In the genomic region with DNA sequence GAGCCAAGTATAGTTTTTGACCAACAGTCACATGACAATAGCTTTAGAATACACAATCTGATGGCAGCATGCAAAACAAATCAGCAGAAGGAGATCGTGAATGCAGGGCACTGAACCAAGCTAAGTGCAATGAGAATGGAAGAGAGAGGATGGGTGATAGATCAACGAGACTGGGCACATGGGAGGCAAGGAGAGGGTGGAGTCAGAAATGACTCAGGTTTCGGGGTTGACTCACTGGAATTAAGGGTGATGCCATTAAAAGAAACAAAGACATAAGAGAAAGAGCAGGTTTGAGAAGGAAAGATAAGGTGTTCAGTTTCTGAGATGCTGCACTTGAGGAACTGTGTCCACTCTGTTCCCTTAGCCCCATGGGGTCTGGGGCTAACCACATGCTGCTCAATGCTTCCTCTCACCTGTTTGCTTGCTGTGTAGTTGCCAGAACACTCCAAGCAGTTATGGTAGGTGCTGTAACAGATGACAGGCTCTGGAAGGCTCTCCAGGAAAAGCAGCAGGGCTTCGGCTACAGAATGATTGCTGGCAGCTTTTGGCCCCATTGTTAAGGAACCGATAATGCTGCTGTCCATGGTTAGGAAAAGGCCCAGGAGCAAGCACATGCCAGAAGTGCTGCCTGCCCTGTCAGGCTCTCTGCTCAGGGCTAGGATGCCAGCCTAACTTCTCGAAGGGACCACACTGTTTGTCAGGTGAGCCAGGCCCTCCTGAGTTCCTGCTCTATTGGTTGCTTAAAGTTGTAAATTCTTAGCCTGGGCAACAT, we compare ENCODE assay signal across 10 cellular contexts. TPM values are rescaled to one million over a fixed set of nuclear protein-coding genes. Genes with fewer than 3 reads are reported as not detected.
DNase-seq lines count a peak whose midpoint lies in the region; ATAC-seq and TF ChIP-seq lines count a peak whose summit lies in the region.
"Had no signal": no experiment of that assay in that cellular context is flagged by ENCODE, and none has a peak within 500 bp of the region (broad histone marks: within the 10 kb centered on the region; RNA-seq: fewer than 3 reads in every experiment).

No MANE protein-coding gene starts in this region.

- intact Hi-C loops in activated CD4-positive, alpha-beta T cell treated with anti-CD3 and anti-CD28 coated beads, Interleukin-2, amount 10 ng/mL, durations not matched to agents 24 days and 14 days (cut with micrococcal nuclease): no loop called here
- intact Hi-C loops in body of pancreas (cut with DNase I): no loop called here

- no peaks in the 10 kb centered on the region for H3K27me3 Mint-ChIP-seq in activated CD4-positive, alpha-beta T cell treated with anti-CD3 and anti-CD28 coated beads, Interleukin-2, amount 10 ng/mL, durations not matched to agents 24 days and 14 days
- H3K27me3 Mint-ChIP-seq in activated CD4-positive, alpha-beta T cell treated with anti-CD3 and anti-CD28 coated beads, Interleukin-2, amount 10 ng/mL, durations not matched to agents 7 days and 5 days: no peaks in the 10 kb centered on the region
- H3K27me3 Mint-ChIP-seq: B cell had no signal

- 86 to 91% methylated on average over 5 to 6 of the region's 6 CpGs for WGBS in body of pancreas, 2 donors

- no peaks in the 10 kb centered on the region for H3K27me3 ChIP-seq in body of pancreas
- H3K27me3 ChIP-seq: ovary had no signal

- H3K27ac ChIP-seq in body of pancreas: no peak overlapping the region
- H3K27ac ChIP-seq: ovary had no signal

- H3K4me1 ChIP-seq in body of pancreas: peaks cover under 1% of the 10 kb centered on the region

- CTCF ChIA-PET in activated CD4-positive, alpha-beta T cell treated with anti-CD3 and anti-CD28 coated beads, Interleukin-2, amount 10 ng/mL, durations not matched to agents 7 days and 5 days (lab: Charles Lee): interaction anchor here (1.1 to 1.5 kb wide), 3 partner anchors 8 to 14 kb away, joined by 3 to 4 read pairs (median 3); no protein-coding TSS in a partner anchor

- TF ChIP-seq POLR2A in body of pancreas (IDR thresholded peaks at IDR 0.05): no peak

- peaks cover 18% of the 10 kb centered on the region for H3K36me3 Mint-ChIP-seq in activated CD4-positive, alpha-beta T cell treated with anti-CD3 and anti-CD28 coated beads, Interleukin-2, amount 10 ng/mL, durations not matched to agents 24 days and 14 days (ENCODE audit: low read depth)
- H3K36me3 Mint-ChIP-seq in activated CD4-positive, alpha-beta T cell treated with anti-CD3 and anti-CD28 coated beads, Interleukin-2, amount 10 ng/mL, durations not matched to agents 7 days and 5 days (ENCODE audit: low read depth): peaks cover 34% of the 10 kb centered on the region
- peaks cover 96% of the 10 kb centered on the region for H3K36me3 Mint-ChIP-seq in stimulated activated effector memory CD8-positive, alpha-beta T cell treated with anti-CD3 and anti-CD28 coated beads, Interleukin-12 subunit alpha, Interleukin-12 subunit beta, amount 100 ng/mL, for 72 hours

- no peak for DNase-seq in activated CD4-positive, alpha-beta T cell treated with anti-CD3 and anti-CD28 coated beads, Interleukin-2, amount 10 ng/mL, durations not matched to agents 24 days and 14 days
- DNase-seq in activated CD4-positive, alpha-beta T cell treated with anti-CD3 and anti-CD28 coated beads, Interleukin-2, amount 10 ng/mL, durations not matched to agents 7 days and 5 days: no peak
- DNase-seq in RPMI7951 (ENCODE audit: low read depth) (peak; percentile 44), epithelial cell of esophagus (ENCODE audit: low read depth) (peak; percentile 96), body of pancreas (no peak), foreskin melanocyte (no peak)
- peak in 1 of 2 donors; percentile 54 for DNase-seq in stimulated activated effector memory CD8-positive, alpha-beta T cell treated with anti-CD3 and anti-CD28 coated beads, Interleukin-12 subunit alpha, Interleukin-12 subunit beta, amount 100 ng/mL, for 72 hours (ENCODE audit: low spot score in 2 of 2)
- DNase-seq: ovary had no signal

- H3K36me3 ChIP-seq in body of pancreas (replicated peaks in 1 of 2; ENCODE audit: insufficient read depth in 1 of 2, low read depth in 2 of 2): peaks cover 0 to 10% of the 10 kb centered on the region in 2 donors
- H3K36me3 ChIP-seq: ovary had no signal

- ATAC-seq in stimulated activated effector memory CD8-positive, alpha-beta T cell treated with anti-CD3 and anti-CD28 coated beads, Interleukin-12 subunit alpha, Interleukin-12 subunit beta, amount 100 ng/mL, for 72 hours: peak; percentile 87
- no peak for ATAC-seq in GM21825 (IDR thresholded peaks at IDR 0.05; ENCODE audit: unreplicated experiment)
- ATAC-seq in body of pancreas: no peak

- peak overlapping the region; percentile 3 for H3K27ac Mint-ChIP-seq in activated CD4-positive, alpha-beta T cell treated with anti-CD3 and anti-CD28 coated beads, Interleukin-2, amount 10 ng/mL, durations not matched to agents 24 days and 14 days
- no peak overlapping the region for H3K27ac Mint-ChIP-seq in activated CD4-positive, alpha-beta T cell treated with anti-CD3 and anti-CD28 coated beads, Interleukin-2, amount 10 ng/mL, durations not matched to agents 7 days and 5 days
- H3K27ac Mint-ChIP-seq in stimulated activated effector memory CD8-positive, alpha-beta T cell treated with anti-CD3 and anti-CD28 coated beads, Interleukin-12 subunit alpha, Interleukin-12 subunit beta, amount 100 ng/mL, for 72 hours: peak overlapping the region; percentile 5
- H3K27ac Mint-ChIP-seq: B cell had no signal

- no peak overlapping the region for H3K4me3 ChIP-seq in epithelial cell of esophagus (ENCODE audit: low read length)
- no peak overlapping the region for H3K4me3 ChIP-seq in body of pancreas
- H3K4me3 ChIP-seq: ovary had no signal

- no peaks in the 10 kb centered on the region for H3K9me3 Mint-ChIP-seq in activated CD4-positive, alpha-beta T cell treated with anti-CD3 and anti-CD28 coated beads, Interleukin-2, amount 10 ng/mL, durations not matched to agents 24 days and 14 days
- no peaks in the 10 kb centered on the region for H3K9me3 Mint-ChIP-seq in activated CD4-positive, alpha-beta T cell treated with anti-CD3 and anti-CD28 coated beads, Interleukin-2, amount 10 ng/mL, durations not matched to agents 7 days and 5 days
- H3K9me3 Mint-ChIP-seq in stimulated activated effector memory CD8-positive, alpha-beta T cell treated with anti-CD3 and anti-CD28 coated beads, Interleukin-12 subunit alpha, Interleukin-12 subunit beta, amount 100 ng/mL, for 72 hours: no peaks in the 10 kb centered on the region

- H3K4me3 Mint-ChIP-seq in activated CD4-positive, alpha-beta T cell treated with anti-CD3 and anti-CD28 coated beads, Interleukin-2, amount 10 ng/mL, durations not matched to agents 24 days and 14 days: no peak overlapping the region
- H3K4me3 Mint-ChIP-seq in activated CD4-positive, alpha-beta T cell treated with anti-CD3 and anti-CD28 coated beads, Interleukin-2, amount 10 ng/mL, durations not matched to agents 7 days and 5 days: no peak overlapping the region
- no peak overlapping the region for H3K4me3 Mint-ChIP-seq in stimulated activated effector memory CD8-positive, alpha-beta T cell treated with anti-CD3 and anti-CD28 coated beads, Interleukin-12 subunit alpha, Interleukin-12 subunit beta, amount 100 ng/mL, for 72 hours
- H3K4me3 Mint-ChIP-seq: B cell had no signal

- no peak for TF ChIP-seq CTCF in epithelial cell of esophagus (IDR thresholded peaks at IDR 0.05; ENCODE audit: insufficient read depth, low read depth, low read length, missing control alignments)
- TF ChIP-seq CTCF in body of pancreas (IDR thresholded peaks at IDR 0.05): no peak

- H3K9me3 ChIP-seq in body of pancreas: no peaks in the 10 kb centered on the region
- H3K9me3 ChIP-seq: ovary had no signal

- POLR2A ChIA-PET in activated CD4-positive, alpha-beta T cell treated with anti-CD3 and anti-CD28 coated beads, Interleukin-2, amount 10 ng/mL, durations not matched to agents 7 days and 5 days (lab: Charles Lee): no interaction called here

- H3K4me1 Mint-ChIP-seq in activated CD4-positive, alpha-beta T cell treated with anti-CD3 and anti-CD28 coated beads, Interleukin-2, amount 10 ng/mL, durations not matched to agents 24 days and 14 days: peaks cover 5% of the 10 kb centered on the region
- peaks cover 7% of the 10 kb centered on the region for H3K4me1 Mint-ChIP-seq in activated CD4-positive, alpha-beta T cell treated with anti-CD3 and anti-CD28 coated beads, Interleukin-2, amount 10 ng/mL, durations not matched to agents 7 days and 5 days
- peaks cover 17% of the 10 kb centered on the region for H3K4me1 Mint-ChIP-seq in stimulated activated effector memory CD8-positive, alpha-beta T cell treated with anti-CD3 and anti-CD28 coated beads, Interleukin-12 subunit alpha, Interleukin-12 subunit beta, amount 100 ng/mL, for 72 hours
- H3K4me1 Mint-ChIP-seq: B cell had no signal

RNA-seq across cellular contexts. Expression of gene MTF1, which starts 6.1 kb away (rescaled TPM):
- 31.2 and 31.6 TPM in 2 replicates for total RNA-seq in activated CD4-positive, alpha-beta T cell treated with anti-CD3 and anti-CD28 coated beads, Interleukin-2, amount 10 ng/mL, durations not matched to agents 24 days and 14 days
- 10 to 100 TPM; 21.0 to 22.5 TPM for total RNA-seq in activated CD4-positive, alpha-beta T cell treated with anti-CD3 and anti-CD28 coated beads, Interleukin-2, amount 10 ng/mL, durations not matched to agents 7 days and 5 days
- total RNA-seq in RPMI7951 (2014; rRNA removed; shearing (Covaris generic)): 3.0 and 3.5 TPM in 2 replicates
- 1 to 10 TPM; 1.3 to 3.9 TPM for total RNA-seq in body of pancreas

RNA-seq across cellular contexts. Expression of gene YRDC, which starts 57.5 kb away (rescaled TPM):
- 69.9 and 76.1 TPM in 2 replicates for total RNA-seq in activated CD4-positive, alpha-beta T cell treated with anti-CD3 and anti-CD28 coated beads, Interleukin-2, amount 10 ng/mL, durations not matched to agents 24 days and 14 days
- total RNA-seq in activated CD4-positive, alpha-beta T cell treated with anti-CD3 and anti-CD28 coated beads, Interleukin-2, amount 10 ng/mL, durations not matched to agents 7 days and 5 days: 10 to 100 TPM; 12.0 to 13.8 TPM
- total RNA-seq in RPMI7951 (2014; rRNA removed; shearing (Covaris generic)): 23.7 and 25.7 TPM in 2 replicates
- total RNA-seq in body of pancreas: 10 to 100 TPM in 1 of 2 donors, 1 to 10 TPM in 1; 6.2 to 11.9 TPM

RNA-seq across cellular contexts. Expression of gene C1orf122, which starts 57.9 kb away (rescaled TPM):
- 26.4 and 26.7 TPM in 2 replicates for total RNA-seq in activated CD4-positive, alpha-beta T cell treated with anti-CD3 and anti-CD28 coated beads, Interleukin-2, amount 10 ng/mL, durations not matched to agents 24 days and 14 days
- 10 to 100 TPM; 13.9 to 16.8 TPM for total RNA-seq in activated CD4-positive, alpha-beta T cell treated with anti-CD3 and anti-CD28 coated beads, Interleukin-2, amount 10 ng/mL, durations not matched to agents 7 days and 5 days
- total RNA-seq in RPMI7951 (2014; rRNA removed; shearing (Covaris generic)): 52.4 and 68.3 TPM in 2 replicates
- 10 to 100 TPM; 26.2 to 71.9 TPM for total RNA-seq in body of pancreas

Comparison
In these comparisons a context has a peak if more than half of its experiments do, and no peak if none do; other contexts are left out.
1. DNase-seq: peak in RPMI7951 (single experiment) and epithelial cell of esophagus (single experiment); none in activated CD4-positive, alpha-beta T cell treated with anti-CD3 and anti-CD28 coated beads, Interleukin-2, amount 10 ng/mL, durations not matched to agents 24 days and 14 days (single experiment), activated CD4-positive, alpha-beta T cell treated with anti-CD3 and anti-CD28 coated beads, Interleukin-2, amount 10 ng/mL, durations not matched to agents 7 days and 5 days (single experiment), body of pancreas (0 of 4) and foreskin melanocyte (single experiment).